ENCODE assay signal across 1 cellular context in genomic region chr6:111122458-111123286, GRCh38.
TF ChIP-seq lines count a peak whose summit lies in the region.

No MANE protein-coding gene starts in this region.

TF ChIP-seq in HEK293, 187 proteins besides CTCF, POLR2A, EP300 and RAD21 (continued from another document):
- TF ChIP-seq, protein P1, sequence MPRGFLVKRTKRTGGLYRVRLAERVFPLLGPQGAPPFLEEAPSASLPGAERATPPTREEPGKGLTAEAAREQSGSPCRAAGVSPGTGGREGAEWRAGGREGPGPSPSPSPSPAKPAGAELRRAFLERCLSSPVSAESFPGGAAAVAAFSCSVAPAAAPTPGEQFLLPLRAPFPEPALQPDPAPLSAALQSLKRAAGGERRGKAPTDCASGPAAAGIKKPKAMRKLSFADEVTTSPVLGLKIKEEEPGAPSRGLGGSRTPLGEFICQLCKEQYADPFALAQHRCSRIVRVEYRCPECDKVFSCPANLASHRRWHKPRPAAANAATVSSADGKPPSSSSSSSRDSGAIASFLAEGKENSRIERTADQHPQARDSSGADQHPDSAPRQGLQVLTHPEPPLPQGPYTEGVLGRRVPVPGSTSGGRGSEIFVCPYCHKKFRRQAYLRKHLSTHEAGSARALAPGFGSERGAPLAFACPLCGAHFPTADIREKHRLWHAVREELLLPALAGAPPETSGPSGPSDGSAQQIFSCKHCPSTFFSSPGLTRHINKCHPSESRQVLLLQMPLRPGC (tag by site-specific recombination; IDR thresholded peaks at IDR 0.05), result peak; percentile 46; the same call in 1 of the 2 replicates
- TF ChIP-seq RBAK (tag by site-specific recombination; IDR thresholded peaks at IDR 0.05), result no peak
- no peak for TF ChIP-seq ZNF521 (tag by site-specific recombination; IDR thresholded peaks at IDR 0.05)
- TF ChIP-seq ZEB2 (tag by site-specific recombination; IDR thresholded peaks at IDR 0.05), result peak; percentile 49; the same call in 1 of the 2 replicates
- TF ChIP-seq HOXA7 (CRISPR knock-in tag; IDR thresholded peaks at IDR 0.05; ENCODE audit: borderline replicate concordance), result no peak
- no peak for TF ChIP-seq ZNF623 (tag by site-specific recombination; IDR thresholded peaks at IDR 0.05)
- TF ChIP-seq, protein P2, sequence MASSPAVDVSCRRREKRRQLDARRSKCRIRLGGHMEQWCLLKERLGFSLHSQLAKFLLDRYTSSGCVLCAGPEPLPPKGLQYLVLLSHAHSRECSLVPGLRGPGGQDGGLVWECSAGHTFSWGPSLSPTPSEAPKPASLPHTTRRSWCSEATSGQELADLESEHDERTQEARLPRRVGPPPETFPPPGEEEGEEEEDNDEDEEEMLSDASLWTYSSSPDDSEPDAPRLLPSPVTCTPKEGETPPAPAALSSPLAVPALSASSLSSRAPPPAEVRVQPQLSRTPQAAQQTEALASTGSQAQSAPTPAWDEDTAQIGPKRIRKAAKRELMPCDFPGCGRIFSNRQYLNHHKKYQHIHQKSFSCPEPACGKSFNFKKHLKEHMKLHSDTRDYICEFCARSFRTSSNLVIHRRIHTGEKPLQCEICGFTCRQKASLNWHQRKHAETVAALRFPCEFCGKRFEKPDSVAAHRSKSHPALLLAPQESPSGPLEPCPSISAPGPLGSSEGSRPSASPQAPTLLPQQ (tag by site-specific recombination; IDR thresholded peaks at IDR 0.05), result peak; percentile 35; the same call in 1 of the 2 replicates
- TF ChIP-seq ZNF280C (tag by site-specific recombination; IDR thresholded peaks at IDR 0.05), result no peak
- TF ChIP-seq, protein P3, sequence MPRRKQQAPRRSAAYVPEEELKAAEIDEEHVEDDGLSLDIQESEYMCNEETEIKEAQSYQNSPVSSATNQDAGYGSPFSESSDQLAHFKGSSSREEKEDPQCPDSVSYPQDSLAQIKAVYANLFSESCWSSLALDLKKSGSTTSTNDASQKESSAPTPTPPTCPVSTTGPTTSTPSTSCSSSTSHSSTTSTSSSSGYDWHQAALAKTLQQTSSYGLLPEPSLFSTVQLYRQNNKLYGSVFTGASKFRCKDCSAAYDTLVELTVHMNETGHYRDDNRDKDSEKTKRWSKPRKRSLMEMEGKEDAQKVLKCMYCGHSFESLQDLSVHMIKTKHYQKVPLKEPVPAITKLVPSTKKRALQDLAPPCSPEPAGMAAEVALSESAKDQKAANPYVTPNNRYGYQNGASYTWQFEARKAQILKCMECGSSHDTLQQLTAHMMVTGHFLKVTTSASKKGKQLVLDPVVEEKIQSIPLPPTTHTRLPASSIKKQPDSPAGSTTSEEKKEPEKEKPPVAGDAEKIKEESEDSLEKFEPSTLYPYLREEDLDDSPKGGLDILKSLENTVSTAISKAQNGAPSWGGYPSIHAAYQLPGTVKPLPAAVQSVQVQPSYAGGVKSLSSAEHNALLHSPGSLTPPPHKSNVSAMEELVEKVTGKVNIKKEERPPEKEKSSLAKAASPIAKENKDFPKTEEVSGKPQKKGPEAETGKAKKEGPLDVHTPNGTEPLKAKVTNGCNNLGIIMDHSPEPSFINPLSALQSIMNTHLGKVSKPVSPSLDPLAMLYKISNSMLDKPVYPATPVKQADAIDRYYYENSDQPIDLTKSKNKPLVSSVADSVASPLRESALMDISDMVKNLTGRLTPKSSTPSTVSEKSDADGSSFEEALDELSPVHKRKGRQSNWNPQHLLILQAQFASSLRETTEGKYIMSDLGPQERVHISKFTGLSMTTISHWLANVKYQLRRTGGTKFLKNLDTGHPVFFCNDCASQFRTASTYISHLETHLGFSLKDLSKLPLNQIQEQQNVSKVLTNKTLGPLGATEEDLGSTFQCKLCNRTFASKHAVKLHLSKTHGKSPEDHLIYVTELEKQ (tag by site-specific recombination; IDR thresholded peaks at IDR 0.05; ENCODE audit: borderline replicate concordance), result no peak
- peak; percentile 48; the same call in 1 of the 2 replicates for TF ChIP-seq OSR2 (tag by site-specific recombination; IDR thresholded peaks at IDR 0.05)
TF ChIP-seq in HEK293: peak in this region for 10.
